In the genomic region with DNA sequence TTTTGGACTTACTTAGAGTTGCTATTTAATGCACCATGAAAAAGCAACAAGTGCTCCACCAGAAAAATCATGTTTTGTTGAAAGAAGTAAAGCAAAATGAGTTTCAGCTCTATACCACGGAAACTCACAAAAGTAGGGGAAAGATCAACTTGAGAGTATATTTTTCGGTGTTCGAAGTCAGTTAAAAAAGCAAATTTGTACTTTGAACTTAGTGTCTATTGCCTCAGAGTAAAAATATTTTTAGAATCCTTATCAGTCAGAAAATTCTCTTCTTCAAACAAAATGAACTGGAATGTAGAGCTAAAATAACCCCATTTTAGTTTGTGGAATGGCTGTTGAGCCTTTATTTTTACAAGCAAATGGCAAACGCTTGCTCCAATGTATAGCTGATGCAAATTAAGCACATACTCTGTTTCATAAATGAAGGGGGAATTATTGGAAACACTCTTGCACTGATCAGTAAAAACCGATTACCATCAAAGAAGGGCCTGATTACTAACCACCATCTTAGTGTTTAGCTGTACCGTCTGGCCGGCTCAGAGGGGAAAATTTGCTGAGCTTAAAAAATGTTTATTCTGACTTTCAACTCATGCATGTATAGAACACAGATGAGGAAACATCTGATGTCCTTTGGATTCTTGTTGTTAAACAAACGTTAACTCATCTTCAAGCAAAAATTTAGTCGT, we compare ENCODE assay signal across 16 cellular contexts.
"Had no signal": no experiment of that assay in that cellular context is flagged by ENCODE, and none has a peak within 500 bp of the region (broad histone marks: within the 10 kb centered on the region; RNA-seq: fewer than 3 reads in every experiment).

No MANE protein-coding gene starts in this region.

- H3K27ac ChIP-seq: epithelial cell of prostate, lower lobe of right lung, psoas muscle, suprapubic skin had no signal

- H3K4me1 Mint-ChIP-seq: activated CD4-positive, alpha-beta T cell treated with anti-CD3 and anti-CD28 coated beads, Interleukin-2, amount 10 ng/mL, durations not matched to agents 24 days and 14 days; activated T-helper 17 cell treated with anti-CD3 and anti-CD28 coated beads, Interleukin-2, amount 50 U/mL, for 72 hours; naive B cell had no signal

- H3K27me3 Mint-ChIP-seq: activated CD4-positive, alpha-beta T cell treated with anti-CD3 and anti-CD28 coated beads, Interleukin-2, amount 10 ng/mL, durations not matched to agents 24 days and 14 days; naive B cell had no signal

- ATAC-seq: activated T-helper 17 cell treated with anti-CD3 and anti-CD28 coated beads, Interleukin-2, amount 50 U/mL, for 72 hours; lower lobe of right lung; psoas muscle; sciatic nerve; stimulated activated naive CD8-positive, alpha-beta T cell treated with anti-CD3 and anti-CD28 coated beads, Interleukin-15, Interleukin-2, amounts not matched to agents 100 U/mL and 50 U/mL, for 24 hours; WTC11 had no signal

- H3K27me3 ChIP-seq: suprapubic skin had no signal

- FAIRE-seq: urothelium cell line had no signal

- H3K9me3 Mint-ChIP-seq: activated CD4-positive, alpha-beta T cell treated with anti-CD3 and anti-CD28 coated beads, Interleukin-2, amount 10 ng/mL, durations not matched to agents 24 days and 14 days; activated T-helper 17 cell treated with anti-CD3 and anti-CD28 coated beads, Interleukin-2, amount 50 U/mL, for 72 hours had no signal

- H3K4me1 ChIP-seq: lower lobe of right lung, psoas muscle, suprapubic skin had no signal

- H3K4me3 ChIP-seq: lower lobe of right lung, psoas muscle, suprapubic skin had no signal

- H3K36me3 ChIP-seq: lower lobe of right lung, suprapubic skin had no signal

- H3K4me3 Mint-ChIP-seq: activated CD4-positive, alpha-beta T cell treated with anti-CD3 and anti-CD28 coated beads, Interleukin-2, amount 10 ng/mL, durations not matched to agents 24 days and 14 days; activated naive CD4-positive, alpha-beta T cell treated with anti-CD3 and anti-CD28 coated beads for 36 hours; activated T-helper 17 cell treated with anti-CD3 and anti-CD28 coated beads, Interleukin-2, amount 50 U/mL, for 72 hours; naive B cell; WTC11 had no signal

- H3K27ac Mint-ChIP-seq: activated CD4-positive, alpha-beta T cell treated with anti-CD3 and anti-CD28 coated beads, Interleukin-2, amount 10 ng/mL, durations not matched to agents 24 days and 14 days; activated naive CD4-positive, alpha-beta T cell treated with anti-CD3 and anti-CD28 coated beads for 36 hours; activated T-helper 17 cell treated with anti-CD3 and anti-CD28 coated beads, Interleukin-2, amount 50 U/mL, for 72 hours; naive B cell; WTC11 had no signal

- H3K9me3 ChIP-seq: lower lobe of right lung, psoas muscle, suprapubic skin had no signal

- H3K36me3 Mint-ChIP-seq: naive B cell had no signal

- DNase-seq: activated CD4-positive, alpha-beta T cell treated with anti-CD3 and anti-CD28 coated beads, Interleukin-2, amount 10 ng/mL, durations not matched to agents 24 days and 14 days; activated naive CD4-positive, alpha-beta T cell treated with anti-CD3 and anti-CD28 coated beads for 36 hours; caudate nucleus; effector memory CD4-positive, alpha-beta T cell; hippocampal formation; lower lobe of right lung; naive B cell; psoas muscle; stimulated activated CD4-positive, alpha-beta T cell treated with anti-CD3 and anti-CD28 coated beads, Interleukin-2, amount 100 ng/mL, for 24 hours; stimulated activated naive CD8-positive, alpha-beta T cell treated with anti-CD3 and anti-CD28 coated beads, Interleukin-15, Interleukin-2, amounts not matched to agents 100 U/mL and 50 U/mL, for 24 hours had no signal
